ENCODE assay signal across 1 cellular context in the genomic region with DNA sequence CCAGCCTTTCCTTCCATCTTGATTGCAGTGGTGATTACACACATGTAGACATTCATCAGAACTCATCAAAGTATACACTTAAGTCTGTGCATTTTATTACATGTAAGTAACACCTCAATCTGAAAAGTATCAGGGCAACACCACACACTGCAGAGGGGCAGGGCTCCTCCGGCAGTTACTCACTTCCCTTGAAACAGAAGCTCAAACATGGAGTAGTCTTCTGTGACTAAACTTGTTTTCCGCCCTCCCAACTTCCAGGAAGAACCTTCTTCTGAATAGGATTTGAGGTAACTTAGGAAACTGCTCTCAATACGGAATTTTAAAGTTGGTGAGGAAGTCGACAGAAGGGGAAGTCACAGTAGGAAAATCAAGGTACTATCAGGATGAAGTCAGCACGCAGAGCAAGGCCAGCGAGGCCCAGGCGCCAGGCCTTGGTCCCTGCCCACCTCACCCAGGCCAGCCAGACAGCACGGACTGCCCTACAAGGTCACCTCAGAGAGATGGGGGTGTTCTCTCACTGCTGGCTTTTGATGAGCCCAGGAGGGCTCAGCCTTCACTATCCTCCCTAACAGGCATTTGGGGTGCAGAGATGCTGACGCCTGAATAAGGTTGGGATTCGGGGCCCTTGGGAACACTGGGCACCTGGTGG.
TF ChIP-seq lines count a peak whose summit lies in the region.

No MANE protein-coding gene starts in this region.

TF ChIP-seq in HepG2, 621 proteins besides CTCF, POLR2A, EP300 and RAD21 (continued from another document):
- TF ChIP-seq HNRNPK (IDR thresholded peaks at IDR 0.05; ENCODE audit: low read depth, low read length, poor library complexity, severe bottlenecking): no peak
